Comparison of ENCODE assay signal across 10 cellular contexts in the genomic region with DNA sequence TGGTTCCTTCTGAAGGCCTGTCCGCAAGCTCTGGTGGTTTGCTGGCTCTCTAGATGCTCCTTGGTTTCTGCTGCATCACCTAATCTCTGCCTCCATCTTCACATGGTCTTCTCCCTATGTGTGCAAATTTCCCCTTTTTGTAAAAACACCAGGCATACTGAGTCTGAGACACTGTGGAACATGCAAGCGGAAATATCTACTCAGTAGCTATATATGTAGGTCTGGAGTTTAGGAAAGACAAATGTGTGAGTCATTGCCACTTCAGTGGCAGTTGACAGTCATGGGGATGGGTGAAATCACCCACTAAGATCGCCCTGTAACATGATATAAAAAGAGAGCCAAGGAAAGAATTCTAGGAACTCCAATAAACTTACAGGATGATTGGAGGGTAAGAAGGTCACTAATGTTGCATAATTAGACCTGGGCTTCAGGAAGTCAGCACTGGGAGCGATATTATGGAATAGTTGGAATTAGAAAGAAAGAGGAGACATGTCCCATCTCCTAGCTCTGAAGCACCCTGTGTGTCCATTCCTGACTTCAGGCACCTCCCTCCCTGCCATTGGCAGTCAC. TPM values are rescaled to one million over a fixed set of nuclear protein-coding genes. Genes with fewer than 3 reads are reported as not detected.
DNase-seq lines count a peak whose midpoint lies in the region; ATAC-seq, FAIRE-seq and TF ChIP-seq lines count a peak whose summit lies in the region.
"Had no signal": no experiment of that assay in that cellular context is flagged by ENCODE, and none has a peak within 500 bp of the region (broad histone marks: within the 10 kb centered on the region; RNA-seq: fewer than 3 reads in every experiment).

No MANE protein-coding gene starts in this region.

- no peaks in the 10 kb centered on the region for H3K36me3 Mint-ChIP-seq in activated T-cell treated with anti-CD3 and anti-CD28 coated beads, Interleukin-2, amount 50 U/mL, for 72 hours (ENCODE audit: insufficient read depth in 2 of 2)
- H3K36me3 Mint-ChIP-seq in CD4-positive, alpha-beta T cell (ENCODE audit: low read depth): no peaks in the 10 kb centered on the region

- no peaks in the 10 kb centered on the region for H3K9me3 ChIP-seq in CD4-positive, alpha-beta T cell (ENCODE audit: control insufficient read depth, low read length)
- H3K9me3 ChIP-seq: pancreas had no signal

- peak; percentile 47; the same call in 1 of the 2 replicates for TF ChIP-seq EP300 in Ishikawa (IDR thresholded peaks at IDR 0.05; ENCODE audit: borderline replicate concordance)

- no peak overlapping the region for H4K5ac ChIP-seq in mesendoderm (ENCODE audit: low read length)

- intact Hi-C loops in CD4-positive, alpha-beta T cell (cut with DNase I, micrococcal nuclease): loop anchor here in 1 of 2 experiments (5.0 kb wide), 1 partner anchor 33 kb away; a partner anchor contains a TSS

- POLR2A ChIA-PET in CD4-positive, alpha-beta T cell (lab: Charles Lee): no interaction called here

- no CpG with 5 or more reads among the region's 4 CpGs for WGBS in mesendoderm (ENCODE audit: extremely low coverage, insufficient coverage, low lambda C conversion rate)

- no peak overlapping the region for H3K4me2 ChIP-seq in mesendoderm (ENCODE audit: low read length)

- no peak overlapping the region for H4K8ac ChIP-seq in mesendoderm (ENCODE audit: low read depth, low read length)

- no peak overlapping the region for H2BK120ac ChIP-seq in mesendoderm (ENCODE audit: low read depth, low read length)

- no peak overlapping the region for H3K23ac ChIP-seq in mesendoderm (ENCODE audit: low read length)

- no peaks in the 10 kb centered on the region for H3K79me2 ChIP-seq in mesendoderm (ENCODE audit: control insufficient read depth, insufficient read depth, low read length)

- no peak for TF ChIP-seq POLR2A in GM12891 (IDR thresholded peaks at IDR 0.05; ENCODE audit: low read depth, low read length)

- H2BK15ac ChIP-seq in mesendoderm (replicated peaks; ENCODE audit: low read depth): no peak overlapping the region

- H3K4me3 Mint-ChIP-seq in activated T-cell treated with anti-CD3 and anti-CD28 coated beads, Interleukin-2, amount 50 U/mL, for 72 hours: peak overlapping the region; percentile 23 to 47
- H3K4me3 Mint-ChIP-seq in CD4-positive, alpha-beta T cell: no peak overlapping the region

- no peaks in the 10 kb centered on the region for H3K27me3 Mint-ChIP-seq in activated T-cell treated with anti-CD3 and anti-CD28 coated beads, Interleukin-2, amount 50 U/mL, for 72 hours (ENCODE audit: low read depth)
- H3K27me3 Mint-ChIP-seq in CD4-positive, alpha-beta T cell: no peaks in the 10 kb centered on the region

- no peaks in the 10 kb centered on the region for H3K4me1 ChIP-seq in mesendoderm (ENCODE audit: control insufficient read depth, low read depth, low read length)
- H3K4me1 ChIP-seq: pancreas had no signal

- H3K36me3 ChIP-seq in mesendoderm (ENCODE audit: control insufficient read depth, insufficient read depth, low read length): no peaks in the 10 kb centered on the region
- H3K36me3 ChIP-seq: pancreas had no signal

- no peak overlapping the region for H3K56ac ChIP-seq in mesendoderm (ENCODE audit: low read length)

- H3K27ac ChIP-seq in mesendoderm (ENCODE audit: low read depth, low read length): no peak overlapping the region
- H3K27ac ChIP-seq in CD4-positive, alpha-beta T cell (ENCODE audit: low read depth, low read length): no peak overlapping the region
- H3K27ac ChIP-seq: coronary artery, pancreas had no signal

- H3K27ac Mint-ChIP-seq in activated T-cell treated with anti-CD3 and anti-CD28 coated beads, Interleukin-2, amount 50 U/mL, for 72 hours: no peak overlapping the region
- H3K27ac Mint-ChIP-seq in CD4-positive, alpha-beta T cell: no peak overlapping the region

- H3K4me1 Mint-ChIP-seq in activated T-cell treated with anti-CD3 and anti-CD28 coated beads, Interleukin-2, amount 50 U/mL, for 72 hours (ENCODE audit: low read depth): peaks cover 43% of the 10 kb centered on the region
- peaks cover 24% of the 10 kb centered on the region for H3K4me1 Mint-ChIP-seq in CD4-positive, alpha-beta T cell (ENCODE audit: low read depth)

- ATAC-seq in activated T-cell treated with anti-CD3 and anti-CD28 coated beads, Interleukin-2, amount 50 U/mL, for 72 hours (replicated peaks in 1 of 2): peak; percentile 91 to 92
- ATAC-seq in CD4-positive, alpha-beta T cell (ENCODE audit: poor library complexity): no peak
- ATAC-seq: pancreas had no signal

- CTCF ChIA-PET in CD4-positive, alpha-beta T cell (lab: Charles Lee): interaction anchor here (1.2 kb wide), 1 partner anchor 9 kb away, joined by 3 read pairs; no protein-coding TSS in a partner anchor

- no peak overlapping the region for H3K18ac ChIP-seq in mesendoderm (ENCODE audit: low read length)

- TF ChIP-seq CTCF in CD4-positive, alpha-beta T cell (IDR thresholded peaks at IDR 0.05): no peak

- H2BK5ac ChIP-seq in mesendoderm (ENCODE audit: low read length): no peak overlapping the region

- TF ChIP-seq RAD21 in Ishikawa (IDR thresholded peaks at IDR 0.05; ENCODE audit: low read depth): no peak

- no peak overlapping the region for H3K4me3 ChIP-seq in mesendoderm (ENCODE audit: low read length)
- H3K4me3 ChIP-seq: coronary artery, pancreas had no signal

- no peak overlapping the region for H3K4ac ChIP-seq in mesendoderm (ENCODE audit: low read depth, low read length)

- H3K9me3 Mint-ChIP-seq in activated T-cell treated with anti-CD3 and anti-CD28 coated beads, Interleukin-2, amount 50 U/mL, for 72 hours: no peaks in the 10 kb centered on the region
- H3K9me3 Mint-ChIP-seq in CD4-positive, alpha-beta T cell: no peaks in the 10 kb centered on the region

- H3K9ac ChIP-seq in mesendoderm (ENCODE audit: low read length): no peak overlapping the region

- DNase-seq in Daoy (ENCODE audit: low read depth) (peak; percentile 88), mesendoderm (peak; percentile 39), cerebellum (ENCODE audit: low spot score) (no peak), GM12891 (ENCODE audit: insufficient read length, low spot score) (no peak), NCI-H2196 treated with DMSO at 0.1 percent for 48 hours (lab: John Stamatoyannopoulos, UW; ENCODE audit: unreplicated experiment) (no peak)
- DNase-seq in activated T-cell treated with anti-CD3 and anti-CD28 coated beads, Interleukin-2, amount 50 U/mL, for 72 hours: peak in 1 of 2 donors; percentile 18
- DNase-seq in CD4-positive, alpha-beta T cell: no peak
- DNase-seq: pancreas had no signal

- no peaks in the 10 kb centered on the region for H3K79me1 ChIP-seq in mesendoderm (ENCODE audit: low read length)

- FAIRE-seq in GM12891 (lab: Jason Lieb, UNC): no peak
- FAIRE-seq: pancreas had no signal

- no peaks in the 10 kb centered on the region for H3K27me3 ChIP-seq in mesendoderm (ENCODE audit: insufficient read depth, low read length, poor library complexity)
- H3K27me3 ChIP-seq in CD4-positive, alpha-beta T cell (ENCODE audit: control insufficient read depth, insufficient read depth, low read length): no peaks in the 10 kb centered on the region
- H3K27me3 ChIP-seq: pancreas had no signal

- no peak overlapping the region for H2AK5ac ChIP-seq in mesendoderm (ENCODE audit: low read length)

TF ChIP-seq in Ishikawa, 13 proteins besides CTCF, POLR2A, EP300 and RAD21 (continues in another document):
- TF ChIP-seq FOXM1 (IDR thresholded peaks at IDR 0.05; ENCODE audit: borderline replicate concordance, low read depth) (no peak), EGR1 (IDR thresholded peaks at IDR 0.05) (no peak), YY1 (IDR thresholded peaks at IDR 0.05; ENCODE audit: low read depth) (no peak), ZBTB7A (IDR thresholded peaks at IDR 0.05; ENCODE audit: low read depth) (no peak)
- TF ChIP-seq, protein P1, sequence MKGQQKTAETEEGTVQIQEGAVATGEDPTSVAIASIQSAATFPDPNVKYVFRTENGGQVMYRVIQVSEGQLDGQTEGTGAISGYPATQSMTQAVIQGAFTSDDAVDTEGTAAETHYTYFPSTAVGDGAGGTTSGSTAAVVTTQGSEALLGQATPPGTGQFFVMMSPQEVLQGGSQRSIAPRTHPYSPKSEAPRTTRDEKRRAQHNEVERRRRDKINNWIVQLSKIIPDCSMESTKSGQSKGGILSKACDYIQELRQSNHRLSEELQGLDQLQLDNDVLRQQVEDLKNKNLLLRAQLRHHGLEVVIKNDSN (IDR thresholded peaks at IDR 0.05): no peak

TF ChIP-seq in GM12891, 5 proteins besides CTCF, POLR2A, EP300 and RAD21:
- TF ChIP-seq POU2F2 (IDR thresholded peaks at IDR 0.05; ENCODE audit: low read depth, low read length): no peak
- no peak for TF ChIP-seq POLR2AphosphoS5 (IDR thresholded peaks at IDR 0.05; ENCODE audit: low read depth, low read length)
- TF ChIP-seq SPI1 (IDR thresholded peaks at IDR 0.05; ENCODE audit: low read depth, low read length): no peak
- TF ChIP-seq PAX5 (IDR thresholded peaks at IDR 0.05; ENCODE audit: insufficient read depth, low read length, severe bottlenecking): no peak
- no peak for TF ChIP-seq TAF1 (IDR thresholded peaks at IDR 0.05; ENCODE audit: low read depth, low read length)

RNA-seq across cellular contexts. Expression of a gene that starts 22.7 kb away (rescaled TPM):
- 59.3 and 86.7 TPM in 2 replicates for total RNA-seq in Daoy (2014; rRNA removed; shearing (Covaris generic))
- 10 to 100 TPM; 40.2 to 42.0 TPM for total RNA-seq in activated T-cell treated with anti-CD3 and anti-CD28 coated beads, Interleukin-2, amount 50 U/mL, for 72 hours
- 52.4 TPM for polyA plus RNA-seq in mesendoderm (2013, experiment 1 of 2)
- polyA plus RNA-seq in mesendoderm (2013, experiment 2 of 2): 54.1 TPM
- 18.2 TPM for total RNA-seq in cerebellum
- total RNA-seq in CD4-positive, alpha-beta T cell: 10 to 100 TPM; 16.5 to 19.0 TPM
- polyA plus RNA-seq in GM12891 (2012; ENCODE audit: low read depth, missing spikeins): 16.9 TPM

RNA-seq across cellular contexts. Expression of a gene that starts 31.0 kb away (rescaled TPM):
- 31.4 and 40.6 TPM in 2 replicates for total RNA-seq in Daoy (2014; rRNA removed; shearing (Covaris generic))
- total RNA-seq in activated T-cell treated with anti-CD3 and anti-CD28 coated beads, Interleukin-2, amount 50 U/mL, for 72 hours: 100 to 1,000 TPM in 1 of 2 donors, 10 to 100 TPM in 1; 88.7 to 116 TPM
- polyA plus RNA-seq in mesendoderm (2013, experiment 1 of 2): 64.9 TPM
- 62.8 TPM for polyA plus RNA-seq in mesendoderm (2013, experiment 2 of 2)
- 71.3 TPM for total RNA-seq in cerebellum
- total RNA-seq in CD4-positive, alpha-beta T cell: 10 to 100 TPM; 83.7 to 94.4 TPM
- 19.1 TPM for polyA plus RNA-seq in GM12891 (2012; ENCODE audit: low read depth, missing spikeins)

Comparison
In these comparisons a context has a peak if more than half of its experiments do, and no peak if none do; other contexts are left out.
1. DNase-seq: peak in Daoy (single experiment) and mesendoderm (single experiment); none in cerebellum (single experiment), CD4-positive, alpha-beta T cell (0 of 10), GM12891 (single experiment) and NCI-H2196 treated with DMSO at 0.1 percent for 48 hours (single experiment).